ENCODE assay signal across 1 cellular context in genomic region chr19:12035220-12036172, GRCh38.
TF ChIP-seq lines count a peak whose summit lies in the region.

Gene ZNF433 (minus strand): TSS chr19:12035679. CDS start chr19:12035539, 140 bp downstream.

TF ChIP-seq in HepG2, 621 proteins besides CTCF, POLR2A, EP300 and RAD21 (continued from another document and continues in another):
- TF ChIP-seq CEBPZ (IDR thresholded peaks at IDR 0.05; ENCODE audit: low read length): no peak
- TF ChIP-seq MED1 (CRISPR knock-in tag; IDR thresholded peaks at IDR 0.05): peak; percentile 51
- TF ChIP-seq HHEX (CRISPR knock-in tag; IDR thresholded peaks at IDR 0.05): no peak
- TF ChIP-seq ZNF792 (CRISPR knock-in tag; IDR thresholded peaks at IDR 0.05): no peak; the same call in 1 of the 2 replicates
- TF ChIP-seq HDAC6 (IDR thresholded peaks at IDR 0.05; ENCODE audit: low read depth, low read length): no peak
- TF ChIP-seq SPEN (CRISPR knock-in tag; IDR thresholded peaks at IDR 0.05; ENCODE audit: low read depth): no peak
- peak; percentile 88 for TF ChIP-seq NFYB (CRISPR knock-in tag; IDR thresholded peaks at IDR 0.05)
- no peak for TF ChIP-seq TRIM24 (CRISPR knock-in tag; IDR thresholded peaks at IDR 0.05)
- TF ChIP-seq FOXM1 (CRISPR knock-in tag; IDR thresholded peaks at IDR 0.05): no peak
- TF ChIP-seq ZNF318 (CRISPR knock-in tag; IDR thresholded peaks at IDR 0.05): no peak
- TF ChIP-seq ZBTB34 (CRISPR knock-in tag; IDR thresholded peaks at IDR 0.05): no peak
- TF ChIP-seq ZNF597 (CRISPR knock-in tag; IDR thresholded peaks at IDR 0.05): no peak
- TF ChIP-seq ZNF816 (CRISPR knock-in tag; IDR thresholded peaks at IDR 0.05; ENCODE audit: borderline replicate concordance): no peak
- TF ChIP-seq HNF4A (CRISPR knock-in tag; IDR thresholded peaks at IDR 0.05): no peak
- no peak for TF ChIP-seq KDM4B (CRISPR knock-in tag; IDR thresholded peaks at IDR 0.05)
- no peak for TF ChIP-seq ONECUT2 (CRISPR knock-in tag; IDR thresholded peaks at IDR 0.05)
- no peak for TF ChIP-seq THAP7 (CRISPR knock-in tag; IDR thresholded peaks at IDR 0.05)
- TF ChIP-seq SATB2 (CRISPR knock-in tag; IDR thresholded peaks at IDR 0.05): no peak
- no peak for TF ChIP-seq ZNF572 (CRISPR knock-in tag; IDR thresholded peaks at IDR 0.05)
- TF ChIP-seq NR1H2 (CRISPR knock-in tag; IDR thresholded peaks at IDR 0.05; ENCODE audit: borderline replicate concordance, low read depth): peak; percentile 80; the same call in 1 of the 2 replicates
- no peak for TF ChIP-seq PRDM4 (CRISPR knock-in tag; IDR thresholded peaks at IDR 0.05; ENCODE audit: borderline replicate concordance)
- peak; percentile 69; the same call in 1 of the 2 replicates for TF ChIP-seq TAF1 (CRISPR knock-in tag; IDR thresholded peaks at IDR 0.05)
- no peak for TF ChIP-seq ZNF3 (CRISPR knock-in tag; IDR thresholded peaks at IDR 0.05)
- peak; percentile 51; the same call in 1 of the 2 replicates for TF ChIP-seq ZNF44 (CRISPR knock-in tag; IDR thresholded peaks at IDR 0.05)
- no peak for TF ChIP-seq ZNF484 (CRISPR knock-in tag; IDR thresholded peaks at IDR 0.05; ENCODE audit: borderline replicate concordance, low read depth)
- no peak for TF ChIP-seq PCBP1 (IDR thresholded peaks at IDR 0.05; ENCODE audit: borderline replicate concordance, low read depth, low read length)
- no peak for TF ChIP-seq JUNB (CRISPR knock-in tag; IDR thresholded peaks at IDR 0.05; ENCODE audit: borderline replicate concordance)
- TF ChIP-seq HNRNPK (IDR thresholded peaks at IDR 0.05; ENCODE audit: low read depth, low read length, poor library complexity, severe bottlenecking): no peak
- TF ChIP-seq TERF1 (CRISPR knock-in tag; IDR thresholded peaks at IDR 0.05): no peak
- no peak for TF ChIP-seq DR1 (CRISPR knock-in tag; IDR thresholded peaks at IDR 0.05)
- 0 out of 2 replicates have a peak, but pooled peaks have one; percentile 46 for TF ChIP-seq ZNF124 (CRISPR knock-in tag; IDR thresholded peaks at IDR 0.05)
- no peak for TF ChIP-seq TBX3 (IDR thresholded peaks at IDR 0.05; ENCODE audit: borderline replicate concordance)
- TF ChIP-seq IKZF4 (CRISPR knock-in tag; IDR thresholded peaks at IDR 0.05; ENCODE audit: borderline replicate concordance, low read depth, not compliant biosample characterization): peak; percentile 69
- peak; percentile 76 for TF ChIP-seq HOXA9 (CRISPR knock-in tag; IDR thresholded peaks at IDR 0.05; ENCODE audit: borderline replicate concordance)
- TF ChIP-seq ZNF7 (CRISPR knock-in tag; IDR thresholded peaks at IDR 0.05): no peak
- no peak for TF ChIP-seq ZNF782 (CRISPR knock-in tag; IDR thresholded peaks at IDR 0.05; ENCODE audit: borderline replicate concordance)
- TF ChIP-seq POLR2G (IDR thresholded peaks at IDR 0.05; ENCODE audit: low read depth, low read length): peak; percentile 86
- TF ChIP-seq ATF6 (CRISPR knock-in tag; conservative IDR thresholded peaks at IDR 0.05): 0 out of 2 replicates have a peak, but pooled peaks have one; percentile 28
- TF ChIP-seq KDM5B (CRISPR knock-in tag; IDR thresholded peaks at IDR 0.05; ENCODE audit: borderline replicate concordance): no peak
